In the genomic region with DNA sequence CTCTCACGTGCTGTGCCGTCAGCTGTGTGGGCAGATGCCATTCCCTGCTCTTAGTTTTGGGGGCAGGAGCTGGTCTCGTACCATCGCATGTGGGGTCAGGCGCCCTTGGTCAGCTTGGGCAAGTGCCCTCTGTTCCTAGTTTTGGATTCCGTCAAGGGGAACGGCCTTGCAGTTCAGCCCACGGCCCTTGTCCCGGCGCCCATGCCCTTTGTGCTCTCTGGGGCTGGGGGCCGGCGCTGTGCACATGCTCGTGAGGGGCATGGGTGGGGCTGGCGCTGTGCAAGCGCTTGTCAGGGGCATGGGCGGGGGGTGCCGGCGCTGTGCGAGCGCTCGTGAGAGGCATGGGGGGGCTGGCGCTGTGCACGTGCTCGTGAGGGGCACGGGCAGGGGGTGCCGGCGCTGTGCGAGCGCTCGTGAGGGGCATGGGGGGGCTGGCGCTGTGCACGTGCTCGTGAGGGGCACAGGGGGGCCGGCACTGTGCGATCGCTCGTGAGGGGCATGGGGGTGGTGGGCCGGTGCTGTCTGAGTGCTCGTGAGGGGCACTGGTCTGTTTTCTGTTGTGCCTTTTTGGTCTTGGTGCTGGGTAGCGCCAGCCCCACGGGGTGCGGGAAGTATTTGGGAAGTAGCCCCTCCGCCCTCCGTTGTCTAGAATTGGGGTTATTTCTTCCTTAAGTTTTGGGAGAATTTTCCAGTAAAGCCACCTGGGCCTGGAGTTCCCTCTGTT, we compare ENCODE assay signal across 23 cellular contexts. TPM values are rescaled to one million over a fixed set of nuclear protein-coding genes. Genes with fewer than 3 reads are reported as not detected.
A peak's percentile ranks its signal among the peaks of the same experiment; 100 is the strongest.
DNase-seq lines count a peak whose midpoint lies in the region; ATAC-seq and TF ChIP-seq lines count a peak whose summit lies in the region.
"Had no signal": no experiment of that assay in that cellular context is flagged by ENCODE, and none has a peak within 500 bp of the region (broad histone marks: within the 10 kb centered on the region; RNA-seq: fewer than 3 reads in every experiment).

No MANE protein-coding gene starts in this region.

- no peaks in the 10 kb centered on the region for H3K27me3 Mint-ChIP-seq in chondrocyte (ENCODE audit: low read depth)
- H3K27me3 Mint-ChIP-seq: CD4-positive, alpha-beta T cell had no signal

- H3K4me3 ChIP-seq in left ventricle myocardium inferior: no peak overlapping the region
- no peak overlapping the region for H3K4me3 ChIP-seq in lower lobe of right lung
- H3K4me3 ChIP-seq: BLaER1, SJCRH30 had no signal

- no peaks in the 10 kb centered on the region for H3K4me1 ChIP-seq in left ventricle myocardium inferior
- H3K4me1 ChIP-seq in lower lobe of right lung: no peaks in the 10 kb centered on the region
- H3K4me1 ChIP-seq: SJCRH30 had no signal

- H3K4me3 Mint-ChIP-seq in chondrocyte (ENCODE audit: unreplicated experiment): no peak overlapping the region
- H3K4me3 Mint-ChIP-seq: CD4-positive, alpha-beta T cell had no signal

- H3K9me3 Mint-ChIP-seq in chondrocyte (ENCODE audit: low read depth): no peaks in the 10 kb centered on the region
- H3K9me3 Mint-ChIP-seq: CD4-positive, alpha-beta T cell had no signal

- TF ChIP-seq CTCF in left ventricle myocardium inferior (IDR thresholded peaks at IDR 0.05; ENCODE audit: borderline replicate concordance) (no peak), chondrocyte (IDR thresholded peaks at IDR 0.05) (no peak), lower lobe of right lung (IDR thresholded peaks at IDR 0.05) (no peak)

- no peaks in the 10 kb centered on the region for H3K4me1 Mint-ChIP-seq in chondrocyte (ENCODE audit: low read depth)

- ATAC-seq in left ventricle myocardium superior: no peak
- ATAC-seq in lower lobe of right lung: no peak
- ATAC-seq in GM19328 (IDR thresholded peaks at IDR 0.05; ENCODE audit: unreplicated experiment): no peak
- no peak for ATAC-seq in GM18861 (IDR thresholded peaks at IDR 0.05; ENCODE audit: unreplicated experiment)
- ATAC-seq: HepG2, SK-N-SH treated with all-trans-retinoic acid at 6 μM for 48 hours had no signal

- no peaks in the 10 kb centered on the region for H3K27me3 ChIP-seq in left ventricle myocardium inferior (ENCODE audit: low read depth)
- no peaks in the 10 kb centered on the region for H3K27me3 ChIP-seq in lower lobe of right lung (ENCODE audit: low read depth)
- H3K27me3 ChIP-seq: BLaER1, SJCRH30 had no signal

- H3K36me3 ChIP-seq in left ventricle myocardium inferior: peaks cover 88% of the 10 kb centered on the region
- H3K36me3 ChIP-seq in lower lobe of right lung: peaks cover 79% of the 10 kb centered on the region

- H3K27ac ChIP-seq in left ventricle myocardium inferior (replicated peaks): no peak overlapping the region
- H3K27ac ChIP-seq in lower lobe of right lung: no peak overlapping the region
- H3K27ac ChIP-seq: BLaER1, SJCRH30 had no signal

- no peak overlapping the region for H3K27ac Mint-ChIP-seq in chondrocyte (ENCODE audit: unreplicated experiment)
- H3K27ac Mint-ChIP-seq: CD4-positive, alpha-beta T cell had no signal

- H3K9me3 ChIP-seq in left ventricle myocardium inferior (replicated peaks) (no peaks in the 10 kb centered on the region), lower lobe of right lung (no peaks in the 10 kb centered on the region)
- H3K9me3 ChIP-seq: BLaER1, SJCRH30 had no signal

- intact Hi-C loops in left ventricle myocardium superior (cut with micrococcal nuclease) (no loop called here), left ventricle myocardium inferior (cut with micrococcal nuclease) (no loop called here), lower lobe of right lung (cut with DNase I) (no loop called here)

- DNase-seq in left ventricle myocardium superior (peak; percentile 23), left ventricle myocardium inferior (no peak), chondrocyte (ENCODE audit: low spot score) (peak; percentile 68), lower lobe of right lung (peak; percentile 33), middle frontal gyrus (ENCODE audit: extremely low spot score, low spot score) (no peak)
- DNase-seq: CD4-positive, alpha-beta T cell; DMS79 treated with DMSO at 0.1 percent for 48 hours; GF-D8; KBM-7; MV-4-11; NCI-H1105; NCI-H1436 treated with DMSO at 0.1 percent for 48 hours; NCI-H187 treated with DMSO at 0.1 percent for 48 hours; NCI-H2171 treated with DMSO at 0.1 percent for 48 hours; NCI-H345; NCI-H524; NCI-H748 treated with DMSO at 0.1 percent for 48 hours; SJCRH30 had no signal

- peaks cover 15% of the 10 kb centered on the region for H3K36me3 Mint-ChIP-seq in chondrocyte (ENCODE audit: low read depth)

RNA-seq across cellular contexts. Expression of gene DIP2A, which starts 29.5 kb away (rescaled TPM):
- 28.5 TPM for total RNA-seq in left ventricle myocardium superior
- total RNA-seq in left ventricle myocardium inferior: 25.9 TPM
- 27.9 to 37.0 TPM (median 30.3 TPM) in 3 replicates for total RNA-seq in chondrocyte
- total RNA-seq in lower lobe of right lung: 41.0 TPM

Comparison
In these comparisons a context has a peak if more than half of its experiments do, and no peak if none do; other contexts are left out.
1. DNase-seq: peak in left ventricle myocardium superior (single experiment), chondrocyte (single experiment) and lower lobe of right lung (single experiment); none in left ventricle myocardium inferior (single experiment) and middle frontal gyrus (single experiment).